Comparison of ENCODE assay signal across 4 cellular contexts in the genomic region with DNA sequence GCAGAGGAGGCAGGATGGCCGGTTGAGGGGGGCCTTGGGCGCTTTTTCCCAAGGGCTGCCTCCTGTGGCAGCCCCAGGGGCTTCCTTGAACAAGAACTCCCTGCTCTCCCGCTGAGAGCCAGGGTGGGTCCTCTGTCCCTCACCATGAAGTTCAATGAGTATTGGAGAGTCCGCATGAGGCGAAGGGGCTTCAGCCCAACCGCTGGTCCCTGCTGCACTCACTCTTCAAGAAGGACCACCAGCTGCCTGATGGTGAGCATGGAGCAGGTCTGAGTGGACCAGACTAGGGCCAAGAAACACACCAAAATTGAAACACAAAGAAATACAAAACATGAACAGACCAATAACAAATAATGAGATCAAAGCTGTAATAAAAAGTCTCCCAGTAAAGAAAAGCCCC. TPM values are rescaled to one million over a fixed set of nuclear protein-coding genes. Genes with fewer than 3 reads are reported as not detected.
"Had no signal": no experiment of that assay in that cellular context is flagged by ENCODE, and none has a peak within 500 bp of the region (broad histone marks: within the 10 kb centered on the region; RNA-seq: fewer than 3 reads in every experiment).

No MANE protein-coding gene starts in this region.

RNA-seq across cellular contexts. Expression of gene GAB4, which starts 7.5 kb away (rescaled TPM):
- total RNA-seq: GM23248, H4, H9, HFFc6 had no signal
- polyA plus RNA-seq: GM23248 had no signal
